14 cellular contexts compared by ENCODE assay signal in the genomic region with DNA sequence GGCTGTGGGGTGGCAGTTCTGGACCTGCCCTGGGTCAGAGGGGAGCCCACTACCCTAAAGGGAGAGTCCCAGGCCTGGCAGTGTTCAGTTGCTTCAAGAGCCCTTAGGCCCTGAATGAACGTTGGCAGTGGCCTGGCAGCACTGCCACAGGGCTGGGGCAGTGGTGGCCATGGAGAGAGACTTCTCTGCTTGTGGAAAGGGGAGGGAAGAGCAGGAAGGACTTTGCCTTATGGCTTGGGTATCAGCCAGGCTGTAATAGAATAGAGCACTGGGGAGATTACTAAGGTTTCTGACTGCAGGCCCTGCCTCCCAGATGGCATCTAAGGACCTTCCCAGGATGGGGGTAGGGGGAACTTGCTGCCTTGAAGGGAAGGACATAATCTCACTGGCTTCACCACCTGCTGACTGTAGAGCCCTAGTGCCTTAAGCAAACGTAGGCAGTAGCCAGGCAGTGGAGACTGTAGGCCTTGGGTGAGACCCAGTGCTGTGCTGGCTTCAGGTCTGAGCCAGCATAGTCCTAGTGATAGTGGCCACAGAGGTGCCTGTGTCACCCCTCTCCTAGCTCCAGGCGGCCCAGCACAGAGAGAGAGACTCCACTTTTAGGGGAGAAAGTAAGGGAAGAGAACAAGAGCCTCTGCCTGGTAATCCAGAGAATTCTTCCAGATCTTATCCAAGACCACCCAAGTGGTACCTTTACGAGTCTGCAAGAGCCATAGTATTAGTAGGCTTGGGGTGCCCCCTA. TPM values are rescaled to one million over a fixed set of nuclear protein-coding genes. Genes with fewer than 3 reads are reported as not detected.
DNase-seq lines count a peak whose midpoint lies in the region; ATAC-seq, FAIRE-seq and TF ChIP-seq lines count a peak whose summit lies in the region.
"Had no signal": no experiment of that assay in that cellular context is flagged by ENCODE, and none has a peak within 500 bp of the region (broad histone marks: within the 10 kb centered on the region; RNA-seq: fewer than 3 reads in every experiment).

No MANE protein-coding gene starts in this region.

- no peaks in the 10 kb centered on the region for H3K9me3 Mint-ChIP-seq in CD8-positive, alpha-beta T cell

- WGBS in pancreas, 2 donors, result 50 to 62% methylated on average over 4 of the region's 4 CpGs

- no peaks in the 10 kb centered on the region for H3K9me3 ChIP-seq in OCI-LY3 (ENCODE audit: insufficient read depth, low read length)
- H3K9me3 ChIP-seq in pancreas, result no peaks in the 10 kb centered on the region
- no peaks in the 10 kb centered on the region for H3K9me3 ChIP-seq in CD8-positive, alpha-beta T cell (ENCODE audit: low read length)
- H3K9me3 ChIP-seq: prostate gland had no signal

- peak; percentile 28 for DNase-seq in G401 (ENCODE audit: low spot score)
- no peak for DNase-seq in epithelial cell of proximal tubule (ENCODE audit: low read depth)
- peak in 2 of 6 donors; percentile 16 to 37 for DNase-seq in pancreas
- no peak for DNase-seq in H54 (ENCODE audit: insufficient read length, low spot score)
- no peak for DNase-seq in NCI-H774 (lab: John Stamatoyannopoulos, UW)
- DNase-seq in CD8-positive, alpha-beta T cell, result no peak
- no peak for DNase-seq in activated CD8-positive, alpha-beta memory T cell treated with anti-CD3 and anti-CD28 coated beads, Interleukin-2, amount 50 U/mL, for 4 hours
- DNase-seq: activated CD4-positive, alpha-beta T cell treated with anti-CD3 and anti-CD28 coated beads, Interleukin-2, amount 50 U/mL, for 1 hour; activated effector memory CD4-positive, alpha-beta T cell treated with Interleukin-2 at 50 U/mL for 16 hours; NCI-H146 had no signal

- TF ChIP-seq CTCF in OCI-LY3 (IDR thresholded peaks at IDR 0.05; ENCODE audit: low read depth, low read length) (peak; percentile 39), epithelial cell of proximal tubule (conservative IDR thresholded peaks at IDR 0.05; ENCODE audit: low read depth, low read length) (peak; percentile 20), pancreas (IDR thresholded peaks at IDR 0.05) (no peak)
- no peak for TF ChIP-seq CTCF in CD8-positive, alpha-beta T cell (IDR thresholded peaks at IDR 0.05)

- FAIRE-seq in pancreas (lab: Jason Lieb, UNC), result no peak
- FAIRE-seq in H54 (lab: Jason Lieb, UNC), result no peak

- H3K27ac ChIP-seq in OCI-LY3 (ENCODE audit: low read length), result no peak overlapping the region
- peak overlapping the region in 1 of 4 donors; percentile 6 for H3K27ac ChIP-seq in pancreas
- H3K27ac ChIP-seq in CD8-positive, alpha-beta T cell (ENCODE audit: low read depth, low read length), result no peak overlapping the region

- H3K4me1 Mint-ChIP-seq in CD8-positive, alpha-beta T cell (ENCODE audit: low read depth), result peaks cover 11% of the 10 kb centered on the region

- no peaks in the 10 kb centered on the region for H3K36me3 ChIP-seq in OCI-LY3 (replicated peaks; ENCODE audit: low read depth, low read length)
- no peaks in the 10 kb centered on the region for H3K36me3 ChIP-seq in pancreas
- no peaks in the 10 kb centered on the region for H3K36me3 ChIP-seq in CD8-positive, alpha-beta T cell (ENCODE audit: insufficient read depth, low read length)
- H3K36me3 ChIP-seq: prostate gland had no signal

- H3K4me3 ChIP-seq in OCI-LY3 (ENCODE audit: low read length) (no peak overlapping the region), epithelial cell of proximal tubule (ENCODE audit: low read depth, low read length) (no peak overlapping the region), pancreas (no peak overlapping the region)
- H3K4me3 ChIP-seq in CD8-positive, alpha-beta T cell (ENCODE audit: low read depth, low read length), result no peak overlapping the region
- H3K4me3 ChIP-seq: prostate gland had no signal

- no peak overlapping the region for H2AFZ ChIP-seq in OCI-LY3 (ENCODE audit: low read depth, low read length)

- intact Hi-C loops in pancreas (cut with DNase I), result no loop called here
- intact Hi-C loops in CD8-positive, alpha-beta T cell (cut with DNase I, micrococcal nuclease), result no loop called here

- no peaks in the 10 kb centered on the region for H3K79me2 ChIP-seq in OCI-LY3 (ENCODE audit: low read length)

- ATAC-seq in pancreas, result peak; percentile 82 to 94 (median 88)
- ATAC-seq in CD8-positive, alpha-beta T cell, result no peak
- ATAC-seq: stimulated activated memory B cell treated with anti-CD40 and anti-IgM and Interleukin-4, amounts not matched to agents 10 μg/mL and 1 μg/mL and 100 μg/mL, for 72 hours had no signal

- no peaks in the 10 kb centered on the region for H3K27me3 ChIP-seq in OCI-LY3 (ENCODE audit: low read depth, low read length)
- H3K27me3 ChIP-seq in pancreas, result no peaks in the 10 kb centered on the region
- H3K27me3 ChIP-seq in CD8-positive, alpha-beta T cell (ENCODE audit: insufficient read depth, low read length), result no peaks in the 10 kb centered on the region

- no peak for TF ChIP-seq POLR2A in H54 (IDR thresholded peaks at IDR 0.05; ENCODE audit: low read depth, low read length)

- H3K4me1 ChIP-seq in OCI-LY3 (ENCODE audit: low read length) (peaks cover 26% of the 10 kb centered on the region), pancreas (peaks cover 3 to 5% (median 4%) of the 10 kb centered on the region in 3 donors)
- H3K4me1 ChIP-seq in CD8-positive, alpha-beta T cell (ENCODE audit: insufficient read depth, low read length), result no peaks in the 10 kb centered on the region
- H3K4me1 ChIP-seq: prostate gland had no signal

- in situ Hi-C loops in G401 (cut with HindIII; ENCODE audit: low sequenced_read_pairs), result no loop called here

- no peak overlapping the region for H3K27ac Mint-ChIP-seq in CD8-positive, alpha-beta T cell
- H3K27ac Mint-ChIP-seq: memory B cell; stimulated activated memory B cell treated with anti-CD40 and anti-IgM and Interleukin-4, amounts not matched to agents 10 μg/mL and 1 μg/mL and 100 μg/mL, for 72 hours had no signal

- H4K20me1 ChIP-seq in OCI-LY3 (ENCODE audit: insufficient read depth, low read length), result no peaks in the 10 kb centered on the region

- no peak overlapping the region for H3K4me2 ChIP-seq in OCI-LY3 (ENCODE audit: low read length)

- POLR2A ChIA-PET in CD8-positive, alpha-beta T cell (lab: Charles Lee), result no interaction called here

- no peaks in the 10 kb centered on the region for H3K27me3 Mint-ChIP-seq in CD8-positive, alpha-beta T cell (ENCODE audit: low read depth)
- H3K27me3 Mint-ChIP-seq: memory B cell; stimulated activated memory B cell treated with anti-CD40 and anti-IgM and Interleukin-4, amounts not matched to agents 10 μg/mL and 1 μg/mL and 100 μg/mL, for 72 hours had no signal

- CTCF ChIA-PET in CD8-positive, alpha-beta T cell (lab: Charles Lee), result no interaction called here

- peaks cover 23% of the 10 kb centered on the region for H3K36me3 Mint-ChIP-seq in CD8-positive, alpha-beta T cell

- no peak overlapping the region for H3K9ac ChIP-seq in OCI-LY3 (ENCODE audit: low read length)

- no peak overlapping the region for H3K4me3 Mint-ChIP-seq in CD8-positive, alpha-beta T cell
- H3K4me3 Mint-ChIP-seq: memory B cell; stimulated activated memory B cell treated with anti-CD40 and anti-IgM and Interleukin-4, amounts not matched to agents 10 μg/mL and 1 μg/mL and 100 μg/mL, for 72 hours had no signal

RNA-seq across cellular contexts. Expression of a gene that starts 27.6 kb away (rescaled TPM):
- total RNA-seq in G401 (2014; rRNA removed; shearing (Covaris generic)), result 11.4 TPM in 2 replicates
- total RNA-seq in epithelial cell of proximal tubule (5.6 and 13.5 TPM in 2 replicates), pancreas (10 to 100 TPM in 5 of 6 donors, 1 to 10 TPM in 1; 8.7 to 47.0 (median 21.3) TPM)
- 100 to 1,000 TPM; 107 to 109 TPM for polyA plus RNA-seq in pancreas
- total RNA-seq in CD8-positive, alpha-beta T cell, result 10 to 100 TPM; 35.4 to 44.4 TPM

RNA-seq across cellular contexts. Expression of a gene that starts 43.5 kb away (rescaled TPM):
- 0.20 and 0.55 TPM in 2 replicates for total RNA-seq in G401 (2014; rRNA removed; shearing (Covaris generic))
- total RNA-seq in epithelial cell of proximal tubule, result 5.4 and 6.5 TPM in 2 replicates
- total RNA-seq in pancreas, result 1 to 10 TPM in 2 of 6 donors, under 1 TPM in 4; 0.56 to 1.9 (median 0.95) TPM
- polyA plus RNA-seq in pancreas, result 10 to 100 TPM in 1 of 2 donors, 1 to 10 TPM in 1; 3.6 to 13.8 TPM
- total RNA-seq in CD8-positive, alpha-beta T cell, result under 1 TPM; 0.60 to 0.61 TPM

RNA-seq across cellular contexts. Expression of a gene that starts 47.8 kb away (rescaled TPM):
- 10.5 and 11.9 TPM in 2 replicates for total RNA-seq in G401 (2014; rRNA removed; shearing (Covaris generic))
- total RNA-seq in epithelial cell of proximal tubule, result 30.6 and 42.1 TPM in 2 replicates
- 1 to 10 TPM; 3.4 to 8.9 (median 6.8) TPM for total RNA-seq in pancreas
- polyA plus RNA-seq in pancreas, result 10 to 100 TPM; 10.6 to 16.7 TPM
- total RNA-seq in CD8-positive, alpha-beta T cell, result 10 to 100 TPM; 87.6 to 91.2 TPM

Comparison
In these comparisons a context has a peak if more than half of its experiments do, and no peak if none do; other contexts are left out.
1. CTCF ChIP-seq: peak in OCI-LY3 (single experiment) and epithelial cell of proximal tubule (single experiment); none in pancreas (0 of 4) and CD8-positive, alpha-beta T cell (single experiment).